In genomic region chr2:39608690-39609457, GRCh38 we compare ENCODE assay signal across 20 cellular contexts. TPM values are rescaled to one million over a fixed set of nuclear protein-coding genes. Genes with fewer than 3 reads are reported as not detected.
DNase-seq lines count a peak whose midpoint lies in the region; ATAC-seq and TF ChIP-seq lines count a peak whose summit lies in the region.
"Had no signal": no experiment of that assay in that cellular context is flagged by ENCODE, and none has a peak within 500 bp of the region (broad histone marks: within the 10 kb centered on the region; RNA-seq: fewer than 3 reads in every experiment).

No MANE protein-coding gene starts in this region.

- H3K4me1 Mint-ChIP-seq in nephron: peaks cover 44% of the 10 kb centered on the region
- no peaks in the 10 kb centered on the region for H3K4me1 Mint-ChIP-seq in CD4-positive, alpha-beta T cell (ENCODE audit: low read depth)
- no peaks in the 10 kb centered on the region for H3K4me1 Mint-ChIP-seq in activated T-cell treated with anti-CD3 and anti-CD28 coated beads, Interleukin-2, amount 50 U/mL, for 4 hours (ENCODE audit: low read depth)
- H3K4me1 Mint-ChIP-seq: activated B cell treated with CpG ODN at 0.5 μM for 24 hours; activated naive CD4-positive, alpha-beta T cell treated with anti-CD3 and anti-CD28 coated beads, Interleukin-2, amount 50 U/mL, for 24 hours; central memory CD8-positive, alpha-beta T cell had no signal

- H3K4me3 ChIP-seq in cardiac muscle cell: no peak overlapping the region
- H3K4me3 ChIP-seq: mucosa of descending colon, suprapubic skin had no signal

- ATAC-seq in Right ventricle myocardium inferior (peak; percentile 72), HG02885 (IDR thresholded peaks at IDR 0.05; ENCODE audit: poor library complexity, unreplicated experiment) (no peak)
- ATAC-seq in CD4-positive, alpha-beta T cell (ENCODE audit: poor library complexity): no peak
- ATAC-seq in activated T-cell treated with anti-CD3 and anti-CD28 coated beads, Interleukin-2, amount 50 U/mL, for 4 hours: no peak
- ATAC-seq: mucosa of descending colon, PC-3 had no signal

- H3K4me3 Mint-ChIP-seq in nephron: no peak overlapping the region
- no peak overlapping the region for H3K4me3 Mint-ChIP-seq in CD4-positive, alpha-beta T cell
- H3K4me3 Mint-ChIP-seq in activated T-cell treated with anti-CD3 and anti-CD28 coated beads, Interleukin-2, amount 50 U/mL, for 4 hours: no peak overlapping the region
- H3K4me3 Mint-ChIP-seq: activated B cell treated with CpG ODN at 0.5 μM for 24 hours; activated naive CD4-positive, alpha-beta T cell treated with anti-CD3 and anti-CD28 coated beads, Interleukin-2, amount 50 U/mL, for 24 hours; central memory CD8-positive, alpha-beta T cell had no signal

- TF ChIP-seq CTCF in cardiac muscle cell (IDR thresholded peaks at IDR 0.05; ENCODE audit: low read depth, low read length) (no peak), nephron (IDR thresholded peaks at IDR 0.05; ENCODE audit: unreplicated experiment in 3 of 3) (no peak)
- no peak for TF ChIP-seq CTCF in CD4-positive, alpha-beta T cell (IDR thresholded peaks at IDR 0.05)

- no peaks in the 10 kb centered on the region for H3K36me3 ChIP-seq in cardiac muscle cell
- H3K36me3 ChIP-seq: suprapubic skin had no signal

- H3K27ac Mint-ChIP-seq in nephron: peak overlapping the region; percentile 75 to 94 (median 93)
- no peak overlapping the region for H3K27ac Mint-ChIP-seq in CD4-positive, alpha-beta T cell
- H3K27ac Mint-ChIP-seq: activated B cell treated with CpG ODN at 0.5 μM for 24 hours; activated naive CD4-positive, alpha-beta T cell treated with anti-CD3 and anti-CD28 coated beads, Interleukin-2, amount 50 U/mL, for 24 hours had no signal

- DNase-seq in Right ventricle myocardium inferior (ENCODE audit: missing footprints): no peak
- no peak for DNase-seq in cardiac septum (ENCODE audit: low spot score)
- peak; percentile 19 to 43 for DNase-seq in cardiac muscle cell (ENCODE audit: low read depth in 1 of 2, low spot score in 1 of 2)
- DNase-seq in NCI-H748 treated with DMSO at 0.1 percent for 48 hours (lab: John Stamatoyannopoulos, UW): no peak
- DNase-seq in CD4-positive, alpha-beta T cell: no peak
- no peak for DNase-seq in activated T-cell treated with anti-CD3 and anti-CD28 coated beads, Interleukin-2, amount 50 U/mL, for 4 hours
- DNase-seq: activated B cell treated with CpG ODN at 0.5 μM for 24 hours; activated CD8-positive, alpha-beta memory T cell treated with anti-CD3 and anti-CD28 coated beads, Interleukin-2, amount 50 U/mL, for 4 hours; GF-D8; mucosa of descending colon; NCI-H1694 treated with DMSO at 0.1 percent for 48 hours; NCI-H446 treated with DMSO at 0.1 percent for 48 hours; PC-3; stimulated activated CD4-positive, alpha-beta T cell treated with anti-CD3 and anti-CD28 coated beads, Interleukin-2, amount 100 ng/mL, for 24 hours; SW 1271 had no signal

- POLR2A ChIA-PET in CD4-positive, alpha-beta T cell (lab: Charles Lee): no interaction called here

- no peaks in the 10 kb centered on the region for H3K27me3 ChIP-seq in cardiac muscle cell
- no peaks in the 10 kb centered on the region for H3K27me3 ChIP-seq in CD4-positive, alpha-beta T cell (ENCODE audit: control insufficient read depth, insufficient read depth, low read length)

- no peaks in the 10 kb centered on the region for H3K9me3 Mint-ChIP-seq in nephron
- H3K9me3 Mint-ChIP-seq in CD4-positive, alpha-beta T cell: no peaks in the 10 kb centered on the region
- H3K9me3 Mint-ChIP-seq in activated T-cell treated with anti-CD3 and anti-CD28 coated beads, Interleukin-2, amount 50 U/mL, for 4 hours: no peaks in the 10 kb centered on the region
- H3K9me3 Mint-ChIP-seq: activated B cell treated with CpG ODN at 0.5 μM for 24 hours; activated naive CD4-positive, alpha-beta T cell treated with anti-CD3 and anti-CD28 coated beads, Interleukin-2, amount 50 U/mL, for 24 hours; central memory CD8-positive, alpha-beta T cell had no signal

- intact Hi-C loops in Right ventricle myocardium inferior (cut with DNase I): no loop called here
- intact Hi-C loops in cardiac septum (cut with DNase I): no loop called here
- intact Hi-C loops in CD4-positive, alpha-beta T cell (cut with DNase I, micrococcal nuclease): no loop called here

- CTCF ChIA-PET in CD4-positive, alpha-beta T cell (lab: Charles Lee): no interaction called here

- peak overlapping the region; percentile 84 for H3K27ac ChIP-seq in cardiac muscle cell
- no peak overlapping the region for H3K27ac ChIP-seq in CD4-positive, alpha-beta T cell (ENCODE audit: low read depth, low read length)
- H3K27ac ChIP-seq: suprapubic skin had no signal

- peaks cover 21% of the 10 kb centered on the region for H3K4me1 ChIP-seq in cardiac muscle cell (ENCODE audit: low read depth)
- H3K4me1 ChIP-seq: suprapubic skin had no signal

- no peaks in the 10 kb centered on the region for H3K36me3 Mint-ChIP-seq in nephron (ENCODE audit: low read depth)
- no peaks in the 10 kb centered on the region for H3K36me3 Mint-ChIP-seq in CD4-positive, alpha-beta T cell (ENCODE audit: low read depth)
- H3K36me3 Mint-ChIP-seq in activated T-cell treated with anti-CD3 and anti-CD28 coated beads, Interleukin-2, amount 50 U/mL, for 4 hours (ENCODE audit: insufficient read depth): no peaks in the 10 kb centered on the region
- H3K36me3 Mint-ChIP-seq: activated naive CD4-positive, alpha-beta T cell treated with anti-CD3 and anti-CD28 coated beads, Interleukin-2, amount 50 U/mL, for 24 hours had no signal

- peaks cover 8% of the 10 kb centered on the region for H3K27me3 Mint-ChIP-seq in nephron (ENCODE audit: low read depth)
- H3K27me3 Mint-ChIP-seq in CD4-positive, alpha-beta T cell: peaks cover 12% of the 10 kb centered on the region
- H3K27me3 Mint-ChIP-seq in activated T-cell treated with anti-CD3 and anti-CD28 coated beads, Interleukin-2, amount 50 U/mL, for 4 hours (ENCODE audit: low read depth): peaks cover 9% of the 10 kb centered on the region
- H3K27me3 Mint-ChIP-seq: activated B cell treated with CpG ODN at 0.5 μM for 24 hours had no signal

- H3K9me3 ChIP-seq in cardiac muscle cell (ENCODE audit: low read depth): no peaks in the 10 kb centered on the region
- H3K9me3 ChIP-seq in CD4-positive, alpha-beta T cell (ENCODE audit: control insufficient read depth, low read length): no peaks in the 10 kb centered on the region
- H3K9me3 ChIP-seq: mucosa of descending colon, suprapubic skin had no signal

RNA-seq across cellular contexts. Expression of gene TMEM178A, which starts 56.8 kb away (rescaled TPM):
- total RNA-seq in Right ventricle myocardium inferior (3.0 TPM), cardiac septum (2.6 TPM), cardiac muscle cell (21.3 and 22.5 TPM in 2 replicates)
- polyA plus RNA-seq in cardiac muscle cell: 13.4 and 17.9 TPM in 2 replicates
- under 1 TPM; 0.22 to 0.53 TPM for total RNA-seq in CD4-positive, alpha-beta T cell
- total RNA-seq in activated T-cell treated with anti-CD3 and anti-CD28 coated beads, Interleukin-2, amount 50 U/mL, for 4 hours: not detected
- total RNA-seq: activated B cell treated with CpG ODN at 0.5 μM for 24 hours had no signal

Comparison
In these comparisons a context has a peak if more than half of its experiments do, and no peak if none do; other contexts are left out.
1. DNase-seq: peak in cardiac muscle cell (2 of 2); none in Right ventricle myocardium inferior (single experiment), cardiac septum (single experiment), NCI-H748 treated with DMSO at 0.1 percent for 48 hours (single experiment), CD4-positive, alpha-beta T cell (0 of 10) and activated T-cell treated with anti-CD3 and anti-CD28 coated beads, Interleukin-2, amount 50 U/mL, for 4 hours (single experiment).